In genomic region chr2:204551464-204551863, GRCh38 we compare ENCODE assay signal across 21 cellular contexts. TPM values are rescaled to one million over a fixed set of nuclear protein-coding genes. Genes with fewer than 3 reads are reported as not detected.
DNase-seq lines count a peak whose midpoint lies in the region; ATAC-seq and TF ChIP-seq lines count a peak whose summit lies in the region.
"Had no signal": no experiment of that assay in that cellular context is flagged by ENCODE, and none has a peak within 500 bp of the region (broad histone marks: within the 10 kb centered on the region; RNA-seq: fewer than 3 reads in every experiment).

No MANE protein-coding gene starts in this region.

- BruUV-seq in MCF 10A (replicated peaks; lab: Mats Ljungman, UMichigan) = no TSS peak

- no peak for ATAC-seq in GM21367 (IDR thresholded peaks at IDR 0.05; ENCODE audit: unreplicated experiment)
- ATAC-seq: activated CD4-positive, CD25-positive, alpha-beta regulatory T cell treated with anti-CD3 and anti-CD28 coated beads, Interleukin-2, amount 50 U/mL, for 24 hours; HepG2; right lobe of liver had no signal

- no peaks in the 10 kb centered on the region for H3K36me3 ChIP-seq in breast epithelium
- no peaks in the 10 kb centered on the region for H3K36me3 ChIP-seq in hepatocyte (replicated peaks; ENCODE audit: insufficient read depth, low read depth)
- no peaks in the 10 kb centered on the region for H3K36me3 ChIP-seq in rectal smooth muscle tissue (ENCODE audit: control insufficient read depth, insufficient read depth, low read length)
- H3K36me3 ChIP-seq: BLaER1, brain microvascular endothelial cell, HAP-1, right lobe of liver had no signal

- no peaks in the 10 kb centered on the region for H3K27me3 ChIP-seq in breast epithelium
- no peaks in the 10 kb centered on the region for H3K27me3 ChIP-seq in hepatocyte
- H3K27me3 ChIP-seq in rectal smooth muscle tissue (ENCODE audit: control insufficient read depth, insufficient read depth, low read length) = no peaks in the 10 kb centered on the region
- H3K27me3 ChIP-seq: BLaER1, brain microvascular endothelial cell, foreskin keratinocyte, right lobe of liver had no signal

- H3K4me1 Mint-ChIP-seq in MCF 10A (ENCODE audit: insufficient read depth, unreplicated experiment) = peaks cover 2% of the 10 kb centered on the region

- no peak for TF ChIP-seq POLR2A in breast epithelium (IDR thresholded peaks at IDR 0.05)

- no peaks in the 10 kb centered on the region for H3K36me3 Mint-ChIP-seq in MCF 10A (ENCODE audit: insufficient read depth, unreplicated experiment)
- H3K36me3 Mint-ChIP-seq: activated naive CD8-positive, alpha-beta T cell had no signal

- peak overlapping the region; percentile 58 for H3K4me2 ChIP-seq in hepatocyte
- H3K4me2 ChIP-seq: BLaER1 had no signal

- no peaks in the 10 kb centered on the region for H3K4me1 ChIP-seq in breast epithelium
- peaks cover 30% of the 10 kb centered on the region for H3K4me1 ChIP-seq in hepatocyte (ENCODE audit: insufficient read depth)
- H3K4me1 ChIP-seq in rectal smooth muscle tissue (ENCODE audit: control insufficient read depth, insufficient read depth, low read length) = peaks cover 20% of the 10 kb centered on the region

- H3K9me2 ChIP-seq in hepatocyte (replicated peaks; ENCODE audit: insufficient read depth) = no peaks in the 10 kb centered on the region

- H3K27ac ChIP-seq in breast epithelium (peak overlapping the region; percentile 29 to 54), hepatocyte (peak overlapping the region; percentile 36), rectal smooth muscle tissue (ENCODE audit: low read depth, low read length) (peak overlapping the region; percentile 59)
- H3K27ac ChIP-seq: BLaER1, foreskin keratinocyte, right lobe of liver had no signal

- 26% methylated on average over 3 of the region's 3 CpGs for WGBS in hepatocyte (ENCODE audit: low lambda C conversion rate, missing lambda C conversion rate)

- no peak overlapping the region for H3K4me3 ChIP-seq in breast epithelium
- no peak overlapping the region for H3K4me3 ChIP-seq in hepatocyte
- no peak overlapping the region for H3K4me3 ChIP-seq in rectal smooth muscle tissue (ENCODE audit: low read length)
- H3K4me3 ChIP-seq: BLaER1, coronary artery, HAP-1, right lobe of liver had no signal

- CTCF ChIA-PET in MCF 10A (lab: Yijun Ruan, JAX) = interaction anchor here (1.0 to 1.7 kb wide), 3 partner anchors 15 to 141 kb away, joined by 3 to 7 read pairs (median 5); no protein-coding TSS in a partner anchor

- POLR2A ChIA-PET in MCF 10A (lab: Yijun Ruan, JAX) = interaction anchor here (0.9 kb wide), 1 partner anchor 12 kb away, joined by 5 read pairs; no protein-coding TSS in a partner anchor

- DNase-seq in breast epithelium (ENCODE audit: low spot score in 2 of 2) = no peak
- no peak for DNase-seq in MCF 10A (ENCODE audit: unreplicated experiment)
- DNase-seq in hepatocyte (ENCODE audit: low spot score) = no peak
- DNase-seq in NCI-H2107 (lab: John Stamatoyannopoulos, UW) = no peak
- no peak for DNase-seq in NCI-H1105 (lab: John Stamatoyannopoulos, UW)
- DNase-seq in NCI-H226 = no peak
- DNase-seq: NCI-H1694; right lobe of liver; stimulated activated CD4-positive, alpha-beta T cell treated with anti-CD3 and anti-CD28 coated beads, Interleukin-2, amount 100 ng/mL, for 24 hours; T1000 had no signal

- H3K27ac Mint-ChIP-seq in MCF 10A (ENCODE audit: low read depth, unreplicated experiment) = no peak overlapping the region
- H3K27ac Mint-ChIP-seq: activated naive CD8-positive, alpha-beta T cell; stimulated activated naive CD8-positive, alpha-beta T cell treated with anti-CD3 and anti-CD28 coated beads, Interleukin-15, Interleukin-2, amounts not matched to agents 100 ng/mL and 50 ng/mL, for 24 hours had no signal

- H3K9me3 ChIP-seq in breast epithelium (no peaks in the 10 kb centered on the region), hepatocyte (ENCODE audit: low read depth) (no peaks in the 10 kb centered on the region)
- H3K9me3 ChIP-seq: BLaER1, HAP-1, right lobe of liver had no signal

- peaks cover 91% of the 10 kb centered on the region for H3K79me2 ChIP-seq in hepatocyte

- intact Hi-C loops in breast epithelium (cut with DNase I; ENCODE audit: low total_unique reads) = no loop called here
- intact Hi-C loops in MCF 10A (cut with micrococcal nuclease) = no loop called here

- H3K4me3 Mint-ChIP-seq in MCF 10A (ENCODE audit: unreplicated experiment) = no peak overlapping the region
- H3K4me3 Mint-ChIP-seq: activated naive CD8-positive, alpha-beta T cell; stimulated activated naive CD8-positive, alpha-beta T cell treated with anti-CD3 and anti-CD28 coated beads, Interleukin-15, Interleukin-2, amounts not matched to agents 100 ng/mL and 50 ng/mL, for 24 hours had no signal

- no peaks in the 10 kb centered on the region for H3K27me3 Mint-ChIP-seq in MCF 10A (ENCODE audit: insufficient read depth, unreplicated experiment)
- H3K27me3 Mint-ChIP-seq: activated naive CD8-positive, alpha-beta T cell had no signal

- no peaks in the 10 kb centered on the region for H4K20me1 ChIP-seq in hepatocyte (ENCODE audit: insufficient read depth, poor library complexity, severe bottlenecking)
- H4K20me1 ChIP-seq: BLaER1 had no signal

- no peak overlapping the region for H3K9ac ChIP-seq in rectal smooth muscle tissue (ENCODE audit: low read length)
- H3K9ac ChIP-seq: BLaER1 had no signal

- TF ChIP-seq CTCF in breast epithelium (IDR thresholded peaks at IDR 0.05) = no peak
- TF ChIP-seq CTCF in MCF 10A (IDR thresholded peaks at IDR 0.05; ENCODE audit: unreplicated experiment) = no peak
- no peak for TF ChIP-seq CTCF in hepatocyte (IDR thresholded peaks at IDR 0.05; ENCODE audit: poor library complexity)

- no peaks in the 10 kb centered on the region for H3K9me3 Mint-ChIP-seq in MCF 10A (ENCODE audit: unreplicated experiment)
- H3K9me3 Mint-ChIP-seq: stimulated activated naive CD8-positive, alpha-beta T cell treated with anti-CD3 and anti-CD28 coated beads, Interleukin-15, Interleukin-2, amounts not matched to agents 100 ng/mL and 50 ng/mL, for 24 hours had no signal

- H2AFZ ChIP-seq in hepatocyte = no peak overlapping the region

RNA-seq across cellular contexts. Expression of gene PARD3B, which starts 6.2 kb away (rescaled TPM):
- total RNA-seq in breast epithelium (10 to 100 TPM; 24.6 to 66.2 (median 25.9) TPM), MCF 10A (2022) (8.4 and 11.6 TPM in 2 replicates), hepatocyte (21.1 and 21.7 TPM in 2 replicates)
- 11.5 and 14.5 TPM in 2 replicates for polyA plus RNA-seq in hepatocyte
